Comparison of ENCODE assay signal across 1 cellular context in genomic region chr13:51452391-51453307, GRCh38.
TF ChIP-seq lines count a peak whose summit lies in the region.

A gene with protein sequence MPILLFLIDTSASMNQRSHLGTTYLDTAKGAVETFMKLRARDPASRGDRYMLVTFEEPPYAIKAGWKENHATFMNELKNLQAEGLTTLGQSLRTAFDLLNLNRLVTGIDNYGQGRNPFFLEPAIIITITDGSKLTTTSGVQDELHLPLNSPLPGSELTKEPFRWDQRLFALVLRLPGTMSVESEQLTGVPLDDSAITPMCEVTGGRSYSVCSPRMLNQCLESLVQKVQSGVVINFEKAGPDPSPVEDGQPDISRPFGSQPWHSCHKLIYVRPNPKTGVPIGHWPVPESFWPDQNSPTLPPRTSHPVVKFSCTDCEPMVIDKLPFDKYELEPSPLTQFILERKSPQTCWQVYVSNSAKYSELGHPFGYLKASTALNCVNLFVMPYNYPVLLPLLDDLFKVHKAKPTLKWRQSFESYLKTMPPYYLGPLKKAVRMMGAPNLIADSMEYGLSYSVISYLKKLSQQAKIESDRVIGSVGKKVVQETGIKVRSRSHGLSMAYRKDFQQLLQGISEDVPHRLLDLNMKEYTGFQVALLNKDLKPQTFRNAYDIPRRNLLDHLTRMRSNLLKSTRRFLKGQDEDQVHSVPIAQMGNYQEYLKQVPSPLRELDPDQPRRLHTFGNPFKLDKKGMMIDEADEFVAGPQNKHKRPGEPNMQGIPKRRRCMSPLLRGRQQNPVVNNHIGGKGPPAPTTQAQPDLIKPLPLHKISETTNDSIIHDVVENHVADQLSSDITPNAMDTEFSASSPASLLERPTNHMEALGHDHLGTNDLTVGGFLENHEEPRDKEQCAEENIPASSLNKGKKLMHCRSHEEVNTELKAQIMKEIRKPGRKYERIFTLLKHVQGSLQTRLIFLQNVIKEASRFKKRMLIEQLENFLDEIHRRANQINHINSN (minus strand): TSS chr13:51453036. CDS start chr13:51452525, 511 bp downstream.

TF ChIP-seq in GM23338, 12 proteins besides CTCF, POLR2A, EP300 and RAD21 (continued from another document):
- TF ChIP-seq STAT1 (IDR thresholded peaks at IDR 0.05; ENCODE audit: unreplicated experiment) (no peak), ZNF114 (CRISPR knock-in tag; IDR thresholded peaks at IDR 0.05) (no peak), NANOG (IDR thresholded peaks at IDR 0.05; ENCODE audit: borderline replicate concordance) (no peak), EZH2 (IDR thresholded peaks at IDR 0.05; ENCODE audit: low read depth, unreplicated experiment) (no peak)
- TF ChIP-seq, protein P1, sequence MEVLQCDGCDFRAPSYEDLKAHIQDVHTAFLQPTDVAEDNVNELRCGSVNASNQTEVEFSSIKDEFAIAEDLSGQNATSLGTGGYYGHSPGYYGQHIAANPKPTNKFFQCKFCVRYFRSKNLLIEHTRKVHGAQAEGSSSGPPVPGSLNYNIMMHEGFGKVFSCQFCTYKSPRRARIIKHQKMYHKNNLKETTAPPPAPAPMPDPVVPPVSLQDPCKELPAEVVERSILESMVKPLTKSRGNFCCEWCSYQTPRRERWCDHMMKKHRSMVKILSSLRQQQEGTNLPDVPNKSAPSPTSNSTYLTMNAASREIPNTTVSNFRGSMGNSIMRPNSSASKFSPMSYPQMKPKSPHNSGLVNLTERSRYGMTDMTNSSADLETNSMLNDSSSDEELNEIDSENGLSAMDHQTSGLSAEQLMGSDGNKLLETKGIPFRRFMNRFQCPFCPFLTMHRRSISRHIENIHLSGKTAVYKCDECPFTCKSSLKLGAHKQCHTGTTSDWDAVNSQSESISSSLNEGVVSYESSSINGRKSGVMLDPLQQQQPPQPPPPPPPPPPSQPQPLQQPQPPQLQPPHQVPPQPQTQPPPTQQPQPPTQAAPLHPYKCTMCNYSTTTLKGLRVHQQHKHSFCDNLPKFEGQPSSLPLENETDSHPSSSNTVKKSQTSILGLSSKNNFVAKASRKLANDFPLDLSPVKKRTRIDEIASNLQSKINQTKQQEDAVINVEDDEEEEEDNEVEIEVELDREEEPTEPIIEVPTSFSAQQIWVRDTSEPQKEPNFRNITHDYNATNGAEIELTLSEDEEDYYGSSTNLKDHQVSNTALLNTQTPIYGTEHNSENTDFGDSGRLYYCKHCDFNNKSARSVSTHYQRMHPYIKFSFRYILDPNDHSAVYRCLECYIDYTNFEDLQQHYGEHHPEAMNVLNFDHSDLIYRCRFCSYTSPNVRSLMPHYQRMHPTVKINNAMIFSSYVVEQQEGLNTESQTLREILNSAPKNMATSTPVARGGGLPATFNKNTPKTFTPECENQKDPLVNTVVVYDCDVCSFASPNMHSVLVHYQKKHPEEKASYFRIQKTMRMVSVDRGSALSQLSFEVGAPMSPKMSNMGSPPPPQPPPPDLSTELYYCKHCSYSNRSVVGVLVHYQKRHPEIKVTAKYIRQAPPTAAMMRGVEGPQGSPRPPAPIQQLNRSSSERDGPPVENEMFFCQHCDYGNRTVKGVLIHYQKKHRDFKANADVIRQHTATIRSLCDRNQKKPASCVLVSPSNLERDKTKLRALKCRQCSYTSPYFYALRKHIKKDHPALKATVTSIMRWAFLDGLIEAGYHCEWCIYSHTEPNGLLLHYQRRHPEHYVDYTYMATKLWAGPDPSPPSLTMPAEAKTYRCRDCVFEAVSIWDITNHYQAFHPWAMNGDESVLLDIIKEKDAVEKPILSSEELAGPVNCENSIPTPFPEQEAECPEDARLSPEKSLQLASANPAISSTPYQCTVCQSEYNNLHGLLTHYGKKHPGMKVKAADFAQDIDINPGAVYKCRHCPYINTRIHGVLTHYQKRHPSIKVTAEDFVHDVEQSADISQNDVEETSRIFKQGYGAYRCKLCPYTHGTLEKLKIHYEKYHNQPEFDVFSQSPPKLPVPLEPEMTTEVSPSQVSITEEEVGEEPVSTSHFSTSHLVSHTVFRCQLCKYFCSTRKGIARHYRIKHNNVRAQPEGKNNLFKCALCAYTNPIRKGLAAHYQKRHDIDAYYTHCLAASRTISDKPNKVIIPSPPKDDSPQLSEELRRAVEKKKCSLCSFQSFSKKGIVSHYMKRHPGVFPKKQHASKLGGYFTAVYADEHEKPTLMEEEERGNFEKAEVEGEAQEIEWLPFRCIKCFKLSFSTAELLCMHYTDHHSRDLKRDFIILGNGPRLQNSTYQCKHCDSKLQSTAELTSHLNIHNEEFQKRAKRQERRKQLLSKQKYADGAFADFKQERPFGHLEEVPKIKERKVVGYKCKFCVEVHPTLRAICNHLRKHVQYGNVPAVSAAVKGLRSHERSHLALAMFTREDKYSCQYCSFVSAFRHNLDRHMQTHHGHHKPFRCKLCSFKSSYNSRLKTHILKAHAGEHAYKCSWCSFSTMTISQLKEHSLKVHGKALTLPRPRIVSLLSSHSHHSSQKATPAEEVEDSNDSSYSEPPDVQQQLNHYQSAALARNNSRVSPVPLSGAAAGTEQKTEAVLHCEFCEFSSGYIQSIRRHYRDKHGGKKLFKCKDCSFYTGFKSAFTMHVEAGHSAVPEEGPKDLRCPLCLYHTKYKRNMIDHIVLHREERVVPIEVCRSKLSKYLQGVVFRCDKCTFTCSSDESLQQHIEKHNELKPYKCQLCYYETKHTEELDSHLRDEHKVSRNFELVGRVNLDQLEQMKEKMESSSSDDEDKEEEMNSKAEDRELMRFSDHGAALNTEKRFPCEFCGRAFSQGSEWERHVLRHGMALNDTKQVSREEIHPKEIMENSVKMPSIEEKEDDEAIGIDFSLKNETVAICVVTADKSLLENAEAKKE (CRISPR knock-in tag; IDR thresholded peaks at IDR 0.05) = no peak
